In genomic region chrX:43805579-43805978, GRCh38 we compare ENCODE assay signal across 21 cellular contexts.
A peak's percentile ranks its signal among the peaks of the same experiment; 100 is the strongest.
DNase-seq lines count a peak whose midpoint lies in the region; ATAC-seq, FAIRE-seq and TF ChIP-seq lines count a peak whose summit lies in the region.
"Had no signal": no experiment of that assay in that cellular context is flagged by ENCODE, and none has a peak within 500 bp of the region (broad histone marks: within the 10 kb centered on the region; RNA-seq: fewer than 3 reads in every experiment).

No MANE protein-coding gene starts in this region.

- 13% methylated on average over 2 of the region's 2 CpGs for WGBS in A549 (ENCODE audit: missing lambda C conversion rate)
- 45% methylated on average over 2 of the region's 2 CpGs for WGBS in pancreas, 2 donors

- no peaks in the 10 kb centered on the region for H3K79me2 ChIP-seq in PC-3 (ENCODE audit: low read length)

- H3K4me3 Mint-ChIP-seq in activated CD4-positive, alpha-beta T cell treated with anti-CD3 and anti-CD28 coated beads for 36 hours, result no peak overlapping the region
- H3K4me3 Mint-ChIP-seq: CD4-positive, alpha-beta T cell had no signal

- H3K27me3 ChIP-seq in PC-3 (ENCODE audit: low read length), result no peaks in the 10 kb centered on the region
- peaks cover 0 to 26% (median 2%) of the 10 kb centered on the region in 4 donors for H3K27me3 ChIP-seq in pancreas

- POLR2A ChIA-PET in A549 (lab: Yijun Ruan, JAX), result no interaction called here
- POLR2A ChIA-PET in PC-3 (lab: Charles Lee; ENCODE audit: unreplicated experiment), result no interaction called here
- POLR2A ChIA-PET in activated CD4-positive, alpha-beta T cell treated with anti-CD3 and anti-CD28 coated beads for 36 hours (lab: Charles Lee), result no interaction called here

- no peak overlapping the region for H3K27ac Mint-ChIP-seq in activated CD4-positive, alpha-beta T cell treated with anti-CD3 and anti-CD28 coated beads for 36 hours
- H3K27ac Mint-ChIP-seq: CD4-positive, alpha-beta T cell had no signal

- no peaks in the 10 kb centered on the region for H3K9me2 ChIP-seq in PC-3 (replicated peaks; ENCODE audit: low read length)

- no peaks in the 10 kb centered on the region for H3K36me3 Mint-ChIP-seq in activated CD4-positive, alpha-beta T cell treated with anti-CD3 and anti-CD28 coated beads for 36 hours (ENCODE audit: low read depth)

- no peak overlapping the region for H3K4me3 ChIP-seq in A549
- 0 out of 2 replicates have a peak overlapping the region, but pooled peaks have one; percentile 9 for H3K4me3 ChIP-seq in PC-3 (ENCODE audit: low read length)
- no peak overlapping the region for H3K4me3 ChIP-seq in fibroblast of mammary gland (ENCODE audit: control insufficient read depth, low read depth, low read length)
- no peak overlapping the region for H3K4me3 ChIP-seq in pancreas
- H3K4me3 ChIP-seq: GM12878, PC-9 had no signal

- H4K20me1 ChIP-seq in PC-3 (ENCODE audit: low read length), result no peaks in the 10 kb centered on the region

- no peak for TF ChIP-seq CTCF in A549 (IDR thresholded peaks at IDR 0.05)
- TF ChIP-seq CTCF in PC-3 (conservative IDR thresholded peaks at IDR 0.05; ENCODE audit: low read depth, low read length), result no peak
- no peak for TF ChIP-seq CTCF in fibroblast of mammary gland (conservative IDR thresholded peaks at IDR 0.05; ENCODE audit: control insufficient read depth, insufficient read depth, low read depth, low read length)
- no peak for TF ChIP-seq CTCF in pancreas (IDR thresholded peaks at IDR 0.05)

- H3K9ac ChIP-seq in PC-3 (ENCODE audit: low read length), result no peak overlapping the region

- no peak for TF ChIP-seq POLR2A in A549 (IDR thresholded peaks at IDR 0.05; ENCODE audit: low read length)
- TF ChIP-seq POLR2A in erythroblast (IDR thresholded peaks at IDR 0.05; ENCODE audit: low read length), result no peak

- no peaks in the 10 kb centered on the region for H3F3A ChIP-seq in PC-3 (ENCODE audit: low read length, unreplicated experiment)

- BruUV-seq in PC-3 (replicated peaks; lab: Mats Ljungman, UMichigan), result no TSS peak

- no peaks in the 10 kb centered on the region for H3K4me1 ChIP-seq in A549
- H3K4me1 ChIP-seq in PC-3 (ENCODE audit: insufficient read depth, low read length), result peaks cover 38% of the 10 kb centered on the region
- H3K4me1 ChIP-seq in pancreas, result no peaks in the 10 kb centered on the region
- H3K4me1 ChIP-seq: Caco-2 had no signal

- H3K27ac ChIP-seq in A549, result no peak overlapping the region
- peak overlapping the region; percentile 82 for H3K27ac ChIP-seq in PC-3 (ENCODE audit: low read length)
- H3K27ac ChIP-seq in pancreas, result no peak overlapping the region
- H3K27ac ChIP-seq: PC-9, RWPE1 had no signal

- H3K36me3 ChIP-seq in PC-3 (ENCODE audit: low read depth, low read length) (no peaks in the 10 kb centered on the region), pancreas (no peaks in the 10 kb centered on the region)

- H3K4me2 ChIP-seq in A549 (peak overlapping the region; percentile 7; the same call in 1 of the 3 replicates), PC-3 (ENCODE audit: low read length) (peak overlapping the region; percentile 47)
- H3K4me2 ChIP-seq: PC-9 had no signal

- CTCF ChIA-PET in A549 (lab: Yijun Ruan, JAX) (no interaction called here), PC-3 (lab: Charles Lee) (no interaction called here)
- CTCF ChIA-PET in activated CD4-positive, alpha-beta T cell treated with anti-CD3 and anti-CD28 coated beads for 36 hours (lab: Charles Lee), result no interaction called here

- H3K9me3 ChIP-seq in A549, result no peaks in the 10 kb centered on the region
- no peaks in the 10 kb centered on the region for H3K9me3 ChIP-seq in PC-3 (ENCODE audit: low read length)
- no peaks in the 10 kb centered on the region for H3K9me3 ChIP-seq in pancreas
- H3K9me3 ChIP-seq: Caco-2 had no signal

- peak; percentile 95 for FAIRE-seq in A549 (lab: Jason Lieb, UNC)
- FAIRE-seq in pancreas (lab: Jason Lieb, UNC), result peak; percentile 89
- FAIRE-seq: A204.1, GM12878 had no signal

- H2AFZ ChIP-seq in PC-3 (ENCODE audit: low read length), result no peak overlapping the region
- H2AFZ ChIP-seq: PC-9 had no signal

- ATAC-seq in A549, result no peak
- peak; percentile 84 for ATAC-seq in PC-3
- ATAC-seq in pancreas, result peak in 1 of 4 donors; percentile 66
- no peak for ATAC-seq in activated CD4-positive, alpha-beta T cell treated with anti-CD3 and anti-CD28 coated beads for 36 hours
- ATAC-seq in HG02642 (IDR thresholded peaks at IDR 0.05; ENCODE audit: poor library complexity, unreplicated experiment), result no peak
- ATAC-seq: GM12878 had no signal

- H3K9me3 Mint-ChIP-seq in activated CD4-positive, alpha-beta T cell treated with anti-CD3 and anti-CD28 coated beads for 36 hours (ENCODE audit: low read depth), result no peaks in the 10 kb centered on the region
- H3K9me3 Mint-ChIP-seq: CD4-positive, alpha-beta T cell had no signal

- no peak for TF ChIP-seq RAD21 in A549 (conservative IDR thresholded peaks at IDR 0.05 in 1 of 2, IDR thresholded peaks at IDR 0.05 in 1 of 2)

- no peaks in the 10 kb centered on the region for H3K27me3 Mint-ChIP-seq in activated CD4-positive, alpha-beta T cell treated with anti-CD3 and anti-CD28 coated beads for 36 hours
- H3K27me3 Mint-ChIP-seq: CD4-positive, alpha-beta T cell had no signal

- peak in 1 of 2 experiments; percentile 1 for DNase-seq in A549 (ENCODE audit: low read depth in 1 of 2, low spot score in 1 of 2)
- peak; percentile 83 for DNase-seq in PC-3
- DNase-seq in fibroblast of mammary gland (ENCODE audit: low read depth), result peak; percentile 41
- DNase-seq in pancreas, result no peak
- DNase-seq in stimulated activated CD4-positive, alpha-beta T cell treated with anti-CD3 and anti-CD28 coated beads, Interleukin-4, amount 100 ng/mL, for 4 hours, result no peak
- no peak for DNase-seq in activated CD4-positive, alpha-beta T cell treated with anti-CD3 and anti-CD28 coated beads for 36 hours
- DNase-seq in erythroblast (lab: John Stamatoyannopoulos, UW), result no peak
- DNase-seq: Caco-2; CD4-positive, alpha-beta T cell; GF-D8; KBM-7; NCI-H1417; NCI-H187; NCI-H226; NCI-H524; PC-9; SIG-M5 had no signal

- TF ChIP-seq EP300 in A549 (IDR thresholded peaks at IDR 0.05), result no peak

- intact Hi-C loops in PC-3 (cut with micrococcal nuclease), result loop anchor here (5.0 to 10.0 kb wide), 2 partner anchors 48 to 151 kb away; partner anchors contain the start of gene MAOA
- intact Hi-C loops in pancreas (cut with DNase I), result no loop called here
- intact Hi-C loops in activated CD4-positive, alpha-beta T cell treated with anti-CD3 and anti-CD28 coated beads for 36 hours (cut with DNase I, micrococcal nuclease), result no loop called here

- no peaks in the 10 kb centered on the region for H3K4me1 Mint-ChIP-seq in activated CD4-positive, alpha-beta T cell treated with anti-CD3 and anti-CD28 coated beads for 36 hours

TF ChIP-seq in A549, 52 proteins besides CTCF, POLR2A, EP300 and RAD21:
- no peak for TF ChIP-seq HES2 (IDR thresholded peaks at IDR 0.05)
- TF ChIP-seq CHD4 (IDR thresholded peaks at IDR 0.05; ENCODE audit: borderline replicate concordance), result no peak
- TF ChIP-seq ZC3H11A (IDR thresholded peaks at IDR 0.05), result no peak
- TF ChIP-seq SREBF2 (IDR thresholded peaks at IDR 0.05), result no peak
- no peak for TF ChIP-seq CBX8 (IDR thresholded peaks at IDR 0.05)
- TF ChIP-seq MYC (IDR thresholded peaks at IDR 0.05; ENCODE audit: borderline replicate concordance, low read length), result no peak
- TF ChIP-seq PBX3 (IDR thresholded peaks at IDR 0.05), result no peak
- no peak for TF ChIP-seq RFX5 (IDR thresholded peaks at IDR 0.05)
- TF ChIP-seq ATOH8 (CRISPR knock-in tag; IDR thresholded peaks at IDR 0.05; ENCODE audit: low read depth), result no peak
- TF ChIP-seq KDM5A (IDR thresholded peaks at IDR 0.05), result no peak
- no peak for TF ChIP-seq EHF (CRISPR knock-in tag; IDR thresholded peaks at IDR 0.05)
- TF ChIP-seq BHLHE40 (IDR thresholded peaks at IDR 0.05; ENCODE audit: low read depth, low read length), result no peak
- no peak for TF ChIP-seq TP53 (CRISPR knock-in tag; IDR thresholded peaks at IDR 0.05)
- TF ChIP-seq MAFK (IDR thresholded peaks at IDR 0.05; ENCODE audit: partially characterized antibody), result no peak
- no peak for TF ChIP-seq NFE2L2 (conservative IDR thresholded peaks at IDR 0.05; ENCODE audit: low read length)

Comparison
In these comparisons a context has a peak if more than half of its experiments do, and no peak if none do; other contexts are left out.
1. DNase-seq: peak in PC-3 (single experiment) and fibroblast of mammary gland (single experiment); none in pancreas (0 of 6), stimulated activated CD4-positive, alpha-beta T cell treated with anti-CD3 and anti-CD28 coated beads, Interleukin-4, amount 100 ng/mL, for 4 hours (0 of 2), activated CD4-positive, alpha-beta T cell treated with anti-CD3 and anti-CD28 coated beads for 36 hours (single experiment) and erythroblast (0 of 2).